In genomic region chr5:147853372-147853987, GRCh38 we compare ENCODE assay signal across 33 cellular contexts. TPM values are rescaled to one million over a fixed set of nuclear protein-coding genes. Genes with fewer than 3 reads are reported as not detected.
"Had no signal": no experiment of that assay in that cellular context is flagged by ENCODE, and none has a peak within 500 bp of the region (broad histone marks: within the 10 kb centered on the region; RNA-seq: fewer than 3 reads in every experiment).

No MANE protein-coding gene starts in this region.

- FAIRE-seq: colon, islet of Langerhans, keratinocyte had no signal

- H3K4me3 ChIP-seq: coronary artery, dorsolateral prefrontal cortex, esophagus squamous epithelium, gastrocnemius medialis, heart right ventricle, left lung, lower lobe of right lung, mucosa of descending colon had no signal

- ATAC-seq: esophagus mucosa, gastrocnemius medialis, heart right ventricle, left cardiac atrium, left lung, left ventricle myocardium superior, lower lobe of right lung, mucosa of descending colon had no signal

- H3K4me3 Mint-ChIP-seq: mesothelial cell of epicardium, naive B cell had no signal

- H3K27ac ChIP-seq: coronary artery, dorsolateral prefrontal cortex, epithelial cell of prostate, esophagus squamous epithelium, gastrocnemius medialis, heart right ventricle, left lung, lower lobe of right lung had no signal

- H3K4me1 Mint-ChIP-seq: naive B cell had no signal

- H3K4me1 ChIP-seq: esophagus squamous epithelium, gastrocnemius medialis, heart right ventricle, left lung, lower lobe of right lung had no signal

- H3K9me3 Mint-ChIP-seq: mesothelial cell of epicardium, naive B cell had no signal

- H3K27me3 ChIP-seq: esophagus squamous epithelium, gastrocnemius medialis, heart right ventricle, left lung had no signal

- H3K9me3 ChIP-seq: esophagus squamous epithelium, gastrocnemius medialis, heart right ventricle, left lung, lower lobe of right lung, mucosa of descending colon had no signal

- H3K36me3 ChIP-seq: esophagus squamous epithelium, gastrocnemius medialis, heart right ventricle, left lung, lower lobe of right lung had no signal

- H3K27ac Mint-ChIP-seq: mesothelial cell of epicardium, naive B cell had no signal

- H3K36me3 Mint-ChIP-seq: mesothelial cell of epicardium, naive B cell had no signal

- DNase-seq: dermis blood vessel endothelial cell; dorsolateral prefrontal cortex; effector CD4-positive, alpha-beta T cell; effector memory CD4-positive, alpha-beta T cell; erythroblast; esophagus squamous epithelium; foreskin fibroblast; foreskin melanocyte; gastrocnemius medialis; glutamatergic neuron; head of caudate nucleus; heart right ventricle; hippocampal formation; left cardiac atrium; left lung; left ventricle myocardium superior; lower lobe of right lung; mesenchymal stem cell; mucosa of descending colon; naive B cell had no signal

RNA-seq across cellular contexts. Expression of gene SPINK1, which starts 22.0 kb away (rescaled TPM):
- total RNA-seq: dermis blood vessel endothelial cell, dorsolateral prefrontal cortex, esophagus mucosa, esophagus squamous epithelium, gastrocnemius medialis, glomerular endothelial cell, kidney epithelial cell, left cardiac atrium, left ventricle myocardium superior, lower lobe of right lung, lung microvascular endothelial cell, myocyte had no signal

RNA-seq across cellular contexts. Expression of gene SCGB3A2, which starts 25.0 kb away (rescaled TPM):
- total RNA-seq: dermis blood vessel endothelial cell, esophagus mucosa, esophagus squamous epithelium, gastrocnemius medialis, glomerular endothelial cell, heart right ventricle, kidney epithelial cell, left cardiac atrium, left ventricle myocardium superior, lower leg skin, lung microvascular endothelial cell, mesenteric fat pad, mesothelial cell of epicardium, mucosa of descending colon, myocyte had no signal
- polyA plus RNA-seq: keratinocyte had no signal

RNA-seq across cellular contexts. Expression of gene C5orf46, which starts 52.9 kb away (rescaled TPM):
- total RNA-seq: dermis blood vessel endothelial cell, dorsolateral prefrontal cortex, esophagus squamous epithelium, gastrocnemius medialis, glomerular endothelial cell, left lung, lower lobe of right lung, lung microvascular endothelial cell, mesenteric fat pad, mucosa of descending colon, myocyte had no signal
